In the genomic region with DNA sequence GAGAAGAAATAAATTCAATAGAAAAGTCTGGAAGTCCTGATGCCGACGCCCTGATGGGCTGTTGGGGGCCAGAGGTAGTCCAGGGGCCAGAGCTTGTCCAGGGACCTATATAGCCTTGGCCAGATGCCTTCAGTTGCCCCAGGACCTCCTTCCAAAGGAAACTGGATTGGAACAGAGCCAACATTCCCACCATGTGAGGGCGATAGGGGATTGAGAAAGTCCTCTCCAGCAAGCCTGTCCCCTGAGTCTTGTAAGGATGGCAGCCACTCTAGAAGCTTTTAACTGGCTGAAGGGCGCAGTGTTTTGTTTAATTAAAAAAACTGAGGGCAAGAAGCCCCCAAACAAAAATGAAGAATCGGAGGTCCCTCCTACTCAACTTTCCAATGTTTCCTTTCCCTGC, we compare ENCODE assay signal across 23 cellular contexts.
"Had no signal": no experiment of that assay in that cellular context is flagged by ENCODE, and none has a peak within 500 bp of the region (broad histone marks: within the 10 kb centered on the region; RNA-seq: fewer than 3 reads in every experiment).

No MANE protein-coding gene starts in this region.

- H3K27ac ChIP-seq: breast epithelium, epithelial cell of prostate, spleen, tibial nerve had no signal

- DNase-seq: activated B cell treated with CpG ODN at 0.5 μM for 24 hours; activated CD4-positive, alpha-beta T cell treated with anti-CD3 and anti-CD28 coated beads, Interleukin-2, amount 50 U/mL, for 1 hour; activated CD8-positive, alpha-beta T cell treated with anti-CD3 and anti-CD28 coated beads for 36 hours; activated T-cell treated with anti-CD3 and anti-CD28 coated beads, Interleukin-2, amount 50 U/mL, for 48 hours; dermis blood vessel endothelial cell; effector CD4-positive, alpha-beta T cell; left cardiac atrium; left ventricle myocardium superior; posterior cingulate gyrus; right cardiac atrium; spleen; stimulated activated CD4-positive, alpha-beta T cell treated with anti-CD3 and anti-CD28 coated beads, Interleukin-2, amount 100 ng/mL, for 48 hours; stimulated activated naive CD4-positive, alpha-beta T cell treated with Interleukin-2 at 50 U/mL for 16 hours; T-helper 9 cell had no signal

- H3K4me3 ChIP-seq: breast epithelium, spleen, tibial nerve had no signal

- H3K36me3 ChIP-seq: breast epithelium, spleen, tibial nerve had no signal

- FAIRE-seq: colon, endometrium, frontal cortex, keratinocyte, urothelium cell line had no signal

- H3K27me3 ChIP-seq: breast epithelium, spleen, tibial nerve had no signal

- ATAC-seq: activated CD8-positive, alpha-beta T cell treated with anti-CD3 and anti-CD28 coated beads for 36 hours; activated naive CD4-positive, alpha-beta T cell treated with anti-CD3 and anti-CD28 coated beads, Interleukin-2, amount 50 U/mL, for 72 hours; left cardiac atrium; left ventricle myocardium superior; right cardiac atrium had no signal

- H3K4me1 ChIP-seq: breast epithelium, spleen, tibial nerve had no signal
